ENCODE assay signal across 8 cellular contexts in genomic region chr2:24382363-24383021, GRCh38. TPM values are rescaled to one million over a fixed set of nuclear protein-coding genes. Genes with fewer than 3 reads are reported as not detected.
DNase-seq lines count a peak whose midpoint lies in the region; ATAC-seq and TF ChIP-seq lines count a peak whose summit lies in the region.

No MANE protein-coding gene starts in this region.

- H3K27me3 ChIP-seq in Loucy (ENCODE audit: insufficient read depth, low read length, poor library complexity, severe bottlenecking) (no peaks in the 10 kb centered on the region), SJCRH30 (no peaks in the 10 kb centered on the region)

- H3F3A ChIP-seq in Loucy (ENCODE audit: low read depth): no peaks in the 10 kb centered on the region

- DNase-seq in NCI-H524 (lab: John Stamatoyannopoulos, UW) (peak; percentile 30 to 77), NCI-H524 treated with DMSO at 0.1 percent for 48 hours (lab: John Stamatoyannopoulos, UW) (no peak), SJCRH30 (peak; percentile 72 to 90), glomerular endothelial cell (ENCODE audit: extremely low read depth, low read depth, low spot score) (peak; percentile 33), pons (ENCODE audit: low spot score) (peak; percentile 79)
- DNase-seq in activated naive CD4-positive, alpha-beta T cell (lab: John Stamatoyannopoulos, UW): peak in 3 of 4 experiments; percentile 17 to 29 (median 21)

- no peaks in the 10 kb centered on the region for H3K79me2 ChIP-seq in Loucy (ENCODE audit: insufficient read depth, low read length)

- no peak for ATAC-seq in HG02870 (IDR thresholded peaks at IDR 0.05; ENCODE audit: unreplicated experiment)

- TF ChIP-seq CTCF in Loucy (conservative IDR thresholded peaks at IDR 0.05; ENCODE audit: low read length): peak; percentile 61

- H3K4me1 ChIP-seq in Loucy (ENCODE audit: insufficient read depth, low read length, poor library complexity, severe bottlenecking): no peaks in the 10 kb centered on the region
- H3K4me1 ChIP-seq in SJCRH30: peaks cover 3% of the 10 kb centered on the region

- H3K9ac ChIP-seq in Loucy (ENCODE audit: low read depth, low read length, poor library complexity, severe bottlenecking): no peak overlapping the region

- H3K4me3 ChIP-seq in Loucy (ENCODE audit: low read length, poor library complexity, severe bottlenecking) (no peak overlapping the region), SJCRH30 (no peak overlapping the region)

- no peak overlapping the region for H3K27ac ChIP-seq in SJCRH30

- H4K20me1 ChIP-seq in Loucy (ENCODE audit: insufficient read depth, low read length, poor library complexity, severe bottlenecking): no peaks in the 10 kb centered on the region

- H3K9me3 ChIP-seq in Loucy (ENCODE audit: insufficient read depth, low read depth, low read length) (no peaks in the 10 kb centered on the region), SJCRH30 (replicated peaks) (no peaks in the 10 kb centered on the region)

- H2AFZ ChIP-seq in Loucy (ENCODE audit: low read length): 0 out of 2 replicates have a peak overlapping the region, but pooled peaks have one; percentile 20

- H3K36me3 ChIP-seq in Loucy (ENCODE audit: insufficient read depth, low read length) (no peaks in the 10 kb centered on the region), SJCRH30 (no peaks in the 10 kb centered on the region)

- H3K9me2 ChIP-seq in Loucy (replicated peaks; ENCODE audit: low read depth, low read length): no peaks in the 10 kb centered on the region

- no peak overlapping the region for H3K4me2 ChIP-seq in Loucy (ENCODE audit: low read depth, low read length, poor library complexity, severe bottlenecking)

RNA-seq across cellular contexts. Expression of gene ITSN2, which starts 22.2 kb away (rescaled TPM):
- 27.9 and 30.7 TPM in 2 replicates for total RNA-seq in SJCRH30 (2014; rRNA removed; shearing (Covaris generic))
- 36.7 and 38.1 TPM in 2 replicates for total RNA-seq in glomerular endothelial cell
